1 cellular context compared by ENCODE assay signal in genomic region chr10:96125142-96125515, GRCh38.
A peak's percentile ranks its signal among the peaks of the same experiment; 100 is the strongest.
TF ChIP-seq lines count a peak whose summit lies in the region.

No MANE protein-coding gene starts in this region.

TF ChIP-seq in K562, 482 proteins besides CTCF, POLR2A, EP300 and RAD21:
- no peak for TF ChIP-seq NR2C2 (CRISPR knock-in tag; IDR thresholded peaks at IDR 0.05)
- TF ChIP-seq NR2C2 (tag; IDR thresholded peaks at IDR 0.05): peak; percentile 42; the same call in 1 of the 2 replicates
- 0 out of 2 replicates have a peak, but pooled peaks have one; percentile 3 for TF ChIP-seq ZNF766 (CRISPR knock-in tag; conservative IDR thresholded peaks at IDR 0.05)
- no peak for TF ChIP-seq ZNF280A (IDR thresholded peaks at IDR 0.05; ENCODE audit: low read depth, partially characterized antibody)
- no peak for TF ChIP-seq CEBPG (CRISPR knock-in tag; IDR thresholded peaks at IDR 0.05)
- TF ChIP-seq CEBPG (tag; conservative IDR thresholded peaks at IDR 0.05 in 1 of 2, IDR thresholded peaks at IDR 0.05 in 1 of 2): 0 out of 4 replicates have a peak, but pooled peaks of 1 of the 2 experiments have one; percentile 8
- no peak for TF ChIP-seq PBX2 (CRISPR knock-in tag; IDR thresholded peaks at IDR 0.05; ENCODE audit: low read depth)
- 0 out of 2 replicates have a peak, but pooled peaks have one; percentile 48 for TF ChIP-seq PBX2 (tag; conservative IDR thresholded peaks at IDR 0.05; ENCODE audit: low read depth)
- peak; percentile 26; the same call in 1 of the 2 replicates for TF ChIP-seq ELF1 (tag; IDR thresholded peaks at IDR 0.05)
- TF ChIP-seq ZBTB11 (CRISPR knock-in tag; IDR thresholded peaks at IDR 0.05): peak in 1 of 3 experiments; percentile 39; a peak in 2 of 6 replicates
- TF ChIP-seq RBFOX2 (IDR thresholded peaks at IDR 0.05; ENCODE audit: low read depth, low read length): 0 out of 2 replicates have a peak, but pooled peaks have one; percentile 31
- TF ChIP-seq ZNF639 (CRISPR knock-in tag; conservative IDR thresholded peaks at IDR 0.05 in 1 of 2, IDR thresholded peaks at IDR 0.05 in 1 of 2): peak in 1 of 2 experiments; percentile 46; a peak in 1 of 4 replicates
- no peak for TF ChIP-seq ZNF324 (CRISPR knock-in tag; IDR thresholded peaks at IDR 0.05)
- TF ChIP-seq ZBTB43 (CRISPR knock-in tag; IDR thresholded peaks at IDR 0.05): no peak
- TF ChIP-seq GABPA (tag; conservative IDR thresholded peaks at IDR 0.05; ENCODE audit: low read depth): peak; percentile 8; the same call in 1 of the 2 replicates
TF ChIP-seq in K562: peak in this region for 9.
